18 cellular contexts compared by ENCODE assay signal in the genomic region with DNA sequence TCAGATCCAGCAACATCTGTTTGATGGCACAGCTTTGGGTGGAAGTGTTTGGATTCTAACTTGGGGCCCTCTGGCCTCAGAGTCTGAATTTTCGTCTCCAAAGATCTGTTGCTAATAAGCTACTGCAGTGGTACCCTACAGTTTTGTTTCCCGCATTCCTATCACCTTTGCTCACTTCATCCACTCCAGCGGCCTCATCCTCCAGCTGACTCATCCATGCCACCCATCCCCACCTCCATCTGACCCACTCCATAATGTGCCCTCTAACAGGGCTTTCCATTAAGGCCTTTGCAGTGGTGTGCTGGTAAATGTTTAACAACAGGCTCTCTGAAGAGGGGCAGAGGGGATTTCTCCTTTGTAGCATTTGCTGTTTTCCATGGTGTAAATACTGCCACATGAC.
DNase-seq lines count a peak whose midpoint lies in the region; ATAC-seq and TF ChIP-seq lines count a peak whose summit lies in the region.
"Had no signal": no experiment of that assay in that cellular context is flagged by ENCODE, and none has a peak within 500 bp of the region (broad histone marks: within the 10 kb centered on the region; RNA-seq: fewer than 3 reads in every experiment).

No MANE protein-coding gene starts in this region.

- no peaks in the 10 kb centered on the region for H3K36me3 Mint-ChIP-seq in stimulated activated memory B cell treated with anti-CD40 and anti-IgM and Interleukin-4, amounts not matched to agents 10 μg/mL and 1 μg/mL and 100 μg/mL, for 72 hours

- no peak for ATAC-seq in Panc1
- ATAC-seq in stimulated activated memory B cell treated with anti-CD40 and anti-IgM and Interleukin-4, amounts not matched to agents 10 μg/mL and 1 μg/mL and 100 μg/mL, for 72 hours, result no peak
- ATAC-seq: activated T-cell treated with anti-CD3 and anti-CD28 coated beads, Interleukin-2, amount 50 U/mL, for 4 hours had no signal

- peaks cover 25% of the 10 kb centered on the region for H3K27me3 Mint-ChIP-seq in stimulated activated memory B cell treated with anti-CD40 and anti-IgM and Interleukin-4, amounts not matched to agents 10 μg/mL and 1 μg/mL and 100 μg/mL, for 72 hours

- H3K9me3 Mint-ChIP-seq in stimulated activated memory B cell treated with anti-CD40 and anti-IgM and Interleukin-4, amounts not matched to agents 10 μg/mL and 1 μg/mL and 100 μg/mL, for 72 hours, result no peaks in the 10 kb centered on the region
- H3K9me3 Mint-ChIP-seq: activated T-cell treated with anti-CD3 and anti-CD28 coated beads, Interleukin-2, amount 50 U/mL, for 4 hours had no signal

- H3K4me1 ChIP-seq in Panc1 (ENCODE audit: control insufficient read depth, insufficient read depth, low read length), result peaks cover 18% of the 10 kb centered on the region
- H3K4me1 ChIP-seq: right atrium auricular region had no signal

- no peaks in the 10 kb centered on the region for H3K4me1 Mint-ChIP-seq in stimulated activated memory B cell treated with anti-CD40 and anti-IgM and Interleukin-4, amounts not matched to agents 10 μg/mL and 1 μg/mL and 100 μg/mL, for 72 hours

- in situ Hi-C loops in Panc1 (cut with HindIII; ENCODE audit: low pct_unique_long_range_greater_than_20kb, low sequenced_read_pairs), result no loop called here

- POLR2A ChIA-PET in Panc1 (lab: Charles Lee), result no interaction called here

- no peak overlapping the region for H3K27ac Mint-ChIP-seq in stimulated activated memory B cell treated with anti-CD40 and anti-IgM and Interleukin-4, amounts not matched to agents 10 μg/mL and 1 μg/mL and 100 μg/mL, for 72 hours
- H3K27ac Mint-ChIP-seq: activated naive CD8-positive, alpha-beta T cell; neural progenitor cell had no signal

- H3K27me3 ChIP-seq in Panc1 (ENCODE audit: control insufficient read depth, insufficient read depth, low read length), result no peaks in the 10 kb centered on the region
- H3K27me3 ChIP-seq: neural progenitor cell, right atrium auricular region, suprapubic skin had no signal

- peak overlapping the region; percentile 70; the same call in 1 of the 2 replicates for H3K27ac ChIP-seq in Panc1 (ENCODE audit: low read length)
- H3K27ac ChIP-seq: neural progenitor cell, right atrium auricular region, SK-N-MC, suprapubic skin had no signal

- 0 out of 2 replicates have a peak, but pooled peaks cover 3% of the 10 kb centered on the region for H3K9me3 ChIP-seq in Panc1 (ENCODE audit: control insufficient read depth, insufficient read depth, low read depth, low read length)
- H3K9me3 ChIP-seq: right atrium auricular region, suprapubic skin had no signal

- no peak overlapping the region for H3K4me3 Mint-ChIP-seq in stimulated activated memory B cell treated with anti-CD40 and anti-IgM and Interleukin-4, amounts not matched to agents 10 μg/mL and 1 μg/mL and 100 μg/mL, for 72 hours
- H3K4me3 Mint-ChIP-seq: activated naive CD8-positive, alpha-beta T cell; activated T-cell treated with anti-CD3 and anti-CD28 coated beads, Interleukin-2, amount 50 U/mL, for 4 hours; neural progenitor cell had no signal

- DNase-seq in H4 (ENCODE audit: low spot score) (peak; percentile 33), Panc1 (ENCODE audit: low read depth, low spot score) (no peak), epithelial cell of esophagus (ENCODE audit: low read depth) (peak; percentile 78), dermis blood vessel endothelial cell (no peak), OCI-M2 (lab: John Stamatoyannopoulos, UW; ENCODE audit: unreplicated experiment) (no peak), NCI-H2171 treated with DMSO at 0.1 percent for 48 hours (lab: John Stamatoyannopoulos, UW) (no peak)
- DNase-seq: activated CD4-positive, alpha-beta T cell treated with anti-CD3 and anti-CD28 coated beads, Interleukin-2, amount 50 U/mL, for 4 hours; activated T-cell treated with anti-CD3 and anti-CD28 coated beads, Interleukin-2, amount 50 U/mL, for 4 hours; foreskin melanocyte; mesendoderm; NCI-H446 treated with DMSO at 0.1 percent for 48 hours; stimulated activated CD4-positive, alpha-beta T cell treated with anti-CD3 and anti-CD28 coated beads, Interleukin-1b, Interleukin-23, amount 100 ng/mL, for 48 hours had no signal

- intact Hi-C loops in Panc1 (cut with micrococcal nuclease; ENCODE audit: unreplicated experiment), result no loop called here

- TF ChIP-seq CTCF in Panc1 (IDR thresholded peaks at IDR 0.05) (no peak), epithelial cell of esophagus (IDR thresholded peaks at IDR 0.05; ENCODE audit: insufficient read depth, low read depth, low read length, missing control alignments) (no peak)

- BruUV-seq in Panc1 (replicated peaks; lab: Mats Ljungman, UMichigan), result no TSS peak

- CTCF ChIA-PET in Panc1 (lab: Charles Lee), result interaction anchor here (0.6 to 1.0 kb wide), 2 partner anchors 15 to 194 kb away, joined by 3 to 5 read pairs; no protein-coding TSS in a partner anchor

- H3K4me3 ChIP-seq in Panc1 (ENCODE audit: low read depth in 2 of 2, low read length in 2 of 2) (no peak overlapping the region), epithelial cell of esophagus (ENCODE audit: low read length) (no peak overlapping the region)
- H3K4me3 ChIP-seq: neural progenitor cell, right atrium auricular region, SK-N-MC, suprapubic skin had no signal

- H3K36me3 ChIP-seq in Panc1 (ENCODE audit: control insufficient read depth, insufficient read depth, low read length), result no peaks in the 10 kb centered on the region
- H3K36me3 ChIP-seq: neural progenitor cell, right atrium auricular region, suprapubic skin had no signal

Comparison
In these comparisons a context has a peak if more than half of its experiments do, and no peak if none do; other contexts are left out.
1. DNase-seq: peak in H4 (single experiment) and epithelial cell of esophagus (single experiment); none in Panc1 (single experiment), dermis blood vessel endothelial cell (single experiment), OCI-M2 (single experiment) and NCI-H2171 treated with DMSO at 0.1 percent for 48 hours (single experiment).